Comparison of ENCODE assay signal across 1 cellular context in the genomic region with DNA sequence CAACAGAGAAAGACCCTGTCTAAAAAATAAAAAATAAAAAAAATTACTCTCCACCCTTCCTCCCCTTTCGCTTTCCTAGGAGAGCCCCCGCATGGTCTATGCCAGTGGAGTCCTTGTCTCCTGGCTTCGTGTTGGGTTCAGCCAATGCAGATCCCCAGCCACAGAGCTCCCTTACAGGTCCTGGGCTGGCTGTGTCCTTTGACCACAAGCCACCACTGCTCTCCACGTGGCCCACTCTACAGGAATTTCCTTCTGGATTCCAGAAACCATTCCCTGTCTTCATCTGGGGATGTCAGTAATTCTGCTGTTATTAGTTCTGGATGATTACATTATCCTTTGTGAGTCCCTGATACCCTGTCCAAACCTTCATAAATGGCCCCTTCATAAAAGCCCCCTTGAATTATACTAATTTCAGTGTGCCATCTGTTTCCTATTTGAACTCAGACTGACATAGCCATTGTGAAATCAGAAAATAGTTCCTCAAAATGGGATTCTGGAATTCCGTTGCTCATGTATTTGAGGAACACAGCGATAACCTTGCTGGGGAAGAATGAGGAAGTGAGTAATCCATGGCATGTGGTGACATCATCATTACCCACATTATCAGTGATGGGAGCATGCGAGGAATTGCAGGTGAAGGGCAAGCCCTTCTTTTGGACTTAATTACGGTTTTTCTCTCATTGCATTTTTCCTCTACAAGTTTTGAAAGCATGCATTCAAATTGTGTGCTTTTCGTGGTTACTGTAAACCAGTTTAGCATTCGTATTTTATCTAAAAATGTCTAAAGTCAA.
TF ChIP-seq lines count a peak whose summit lies in the region.
"Not testable (repeated sequence)": the region's sequence is repeated elsewhere in the genome, so short reads cannot be mapped to it uniquely, and the experiment has no call there.

No MANE protein-coding gene starts in this region.

TF ChIP-seq in K562, 482 proteins besides CTCF, POLR2A, EP300 and RAD21:
- TF ChIP-seq CEBPB (tag; IDR thresholded peaks at IDR 0.05): peak; percentile 49
- not testable (repeated sequence) for TF ChIP-seq ATF1 (CRISPR knock-in tag; IDR thresholded peaks at IDR 0.05); JUN (CRISPR knock-in tag; IDR thresholded peaks at IDR 0.05; ENCODE audit: borderline replicate concordance); CEBPG (CRISPR knock-in tag; IDR thresholded peaks at IDR 0.05); TEAD4 (CRISPR knock-in tag; IDR thresholded peaks at IDR 0.05; ENCODE audit: borderline replicate concordance)
- peak; percentile 64 for TF ChIP-seq ATF1 (tag; IDR thresholded peaks at IDR 0.05)
- peak; percentile 96 for TF ChIP-seq ATF7 (IDR thresholded peaks at IDR 0.05)
- peak; percentile 88 for TF ChIP-seq ZEB2 (IDR thresholded peaks at IDR 0.05)
- TF ChIP-seq TRIM24 (IDR thresholded peaks at IDR 0.05): peak; percentile 16 to 36; a peak in 1 of 4 replicates
- peak; percentile 64; the same call in 1 of the 2 replicates for TF ChIP-seq ARID1B (IDR thresholded peaks at IDR 0.05)
- TF ChIP-seq SOX6 (IDR thresholded peaks at IDR 0.05): peak; percentile 19; the same call in 1 of the 2 replicates
- TF ChIP-seq TEAD1 (CRISPR knock-in tag; IDR thresholded peaks at IDR 0.05): peak in 1 of 2 experiments; percentile 71; a peak in 1 of 4 replicates
- peak; percentile 68; the same call in 1 of the 2 replicates for TF ChIP-seq SMARCA4 (IDR thresholded peaks at IDR 0.05)
- peak; percentile 74; the same call in 1 of the 2 replicates for TF ChIP-seq JUNB (CRISPR knock-in tag; conservative IDR thresholded peaks at IDR 0.05)
- peak; percentile 43; the same call in 1 of the 2 replicates for TF ChIP-seq ESRRA (IDR thresholded peaks at IDR 0.05; ENCODE audit: borderline replicate concordance, low read depth)
- TF ChIP-seq JUN (IDR thresholded peaks at IDR 0.05; ENCODE audit: borderline replicate concordance, low read depth, low read length): 0 out of 2 replicates have a peak, but pooled peaks have one; percentile 26
- TF ChIP-seq SMARCE1 (IDR thresholded peaks at IDR 0.05): peak; percentile 71; the same call in 1 of the 2 replicates
- peak; percentile 92 for TF ChIP-seq FOSL1 (tag; conservative IDR thresholded peaks at IDR 0.05)
- peak; percentile 63; the same call in 1 of the 2 replicates for TF ChIP-seq TEAD2 (tag; IDR thresholded peaks at IDR 0.05)
- TF ChIP-seq, protein P1, sequence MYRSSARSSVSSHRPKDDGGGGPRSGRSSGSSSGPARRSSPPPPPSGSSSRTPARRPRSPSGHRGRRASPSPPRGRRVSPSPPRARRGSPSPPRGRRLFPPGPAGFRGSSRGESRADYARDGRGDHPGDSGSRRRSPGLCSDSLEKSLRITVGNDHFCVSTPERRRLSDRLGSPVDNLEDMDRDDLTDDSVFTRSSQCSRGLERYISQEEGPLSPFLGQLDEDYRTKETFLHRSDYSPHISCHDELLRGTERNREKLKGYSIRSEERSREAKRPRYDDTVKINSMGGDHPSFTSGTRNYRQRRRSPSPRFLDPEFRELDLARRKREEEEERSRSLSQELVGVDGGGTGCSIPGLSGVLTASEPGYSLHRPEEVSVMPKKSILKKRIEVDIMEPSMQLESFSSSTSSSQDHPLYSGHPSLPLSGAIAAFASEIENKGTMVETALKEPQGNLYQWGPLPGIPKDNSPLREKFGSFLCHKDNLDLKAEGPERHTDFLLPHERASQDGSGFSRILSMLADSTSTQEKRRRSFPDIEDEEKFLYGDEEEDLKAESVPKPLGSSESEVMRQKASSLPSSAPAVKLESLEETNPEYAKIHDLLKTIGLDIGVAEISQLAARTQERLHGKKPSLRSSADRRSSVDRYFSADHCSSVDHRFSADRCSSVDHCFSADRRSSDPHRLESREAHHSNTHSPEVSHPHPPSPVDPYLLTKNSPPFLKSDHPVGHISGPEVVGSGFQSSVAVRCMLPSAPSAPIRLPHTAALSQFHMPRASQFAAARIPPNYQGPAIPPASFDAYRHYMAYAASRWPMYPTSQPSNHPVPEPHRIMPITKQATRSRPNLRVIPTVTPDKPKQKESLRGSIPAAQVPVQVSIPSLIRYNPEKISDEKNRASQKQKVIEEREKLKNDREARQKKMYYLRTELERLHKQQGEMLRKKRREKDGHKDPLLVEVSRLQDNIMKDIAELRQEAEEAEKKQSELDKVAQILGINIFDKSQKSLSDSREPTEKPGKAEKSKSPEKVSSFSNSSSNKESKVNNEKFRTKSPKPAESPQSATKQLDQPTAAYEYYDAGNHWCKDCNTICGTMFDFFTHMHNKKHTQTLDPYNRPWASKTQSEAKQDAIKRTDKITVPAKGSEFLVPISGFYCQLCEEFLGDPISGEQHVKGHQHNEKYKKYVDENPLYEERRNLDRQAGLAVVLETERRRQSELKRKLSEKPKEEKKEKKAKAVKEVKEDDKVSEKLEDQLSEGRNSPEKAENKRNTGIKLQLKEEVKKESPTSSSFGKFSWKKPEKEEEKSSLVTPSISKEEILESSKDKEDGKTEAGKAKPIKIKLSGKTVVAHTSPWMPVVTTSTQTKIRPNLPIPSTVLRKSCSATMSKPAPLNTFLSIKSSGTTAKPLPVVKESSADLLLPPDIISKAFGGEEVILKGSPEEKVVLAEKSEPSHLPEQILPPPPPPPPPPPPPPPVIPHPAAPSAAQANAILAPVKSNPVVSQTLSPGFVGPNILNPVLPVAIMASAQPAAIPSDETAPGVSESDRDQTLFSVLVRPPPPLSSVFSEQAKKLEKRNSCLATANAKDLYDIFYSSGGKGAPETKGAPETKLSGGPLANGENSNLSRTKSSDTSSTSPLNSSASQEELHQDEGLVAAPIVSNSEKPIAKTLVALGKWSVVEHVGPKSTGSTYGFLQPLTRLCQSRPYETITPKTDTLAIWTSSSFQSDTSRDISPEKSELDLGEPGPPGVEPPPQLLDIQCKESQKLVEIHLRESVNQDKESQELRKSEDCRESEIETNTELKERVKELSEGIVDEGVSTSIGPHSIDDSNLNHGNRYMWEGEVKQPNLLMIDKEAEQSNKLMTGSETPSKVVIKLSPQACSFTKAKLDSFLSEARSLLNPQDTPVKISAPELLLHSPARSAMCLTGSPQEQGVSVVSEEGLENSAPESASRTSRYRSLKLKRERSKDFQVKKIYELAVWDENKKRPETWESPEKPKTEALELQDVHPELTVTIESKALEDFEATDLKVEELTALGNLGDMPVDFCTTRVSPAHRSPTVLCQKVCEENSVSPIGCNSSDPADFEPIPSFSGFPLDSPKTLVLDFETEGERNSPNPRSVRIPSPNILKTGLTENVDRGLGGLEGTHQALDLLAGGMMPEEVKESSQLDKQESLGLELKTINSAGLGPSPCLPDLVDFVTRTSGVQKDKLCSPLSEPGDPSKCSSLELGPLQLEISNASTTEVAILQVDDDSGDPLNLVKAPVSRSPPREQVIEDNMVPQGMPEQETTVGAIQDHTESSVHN (IDR thresholded peaks at IDR 0.05; ENCODE audit: borderline replicate concordance in 1 of 2, low read depth in 1 of 2): peak in 1 of 2 experiments; percentile 78; a peak in 2 of 4 replicates
- peak; percentile 53 for TF ChIP-seq JUND (IDR thresholded peaks at IDR 0.05; ENCODE audit: borderline replicate concordance, low read depth, low read length)
- peak; percentile 74; the same call in 1 of the 3 replicates for TF ChIP-seq JUND (tag; IDR thresholded peaks at IDR 0.05; ENCODE audit: borderline replicate concordance, low read depth, low read length)
- TF ChIP-seq, protein P2, sequence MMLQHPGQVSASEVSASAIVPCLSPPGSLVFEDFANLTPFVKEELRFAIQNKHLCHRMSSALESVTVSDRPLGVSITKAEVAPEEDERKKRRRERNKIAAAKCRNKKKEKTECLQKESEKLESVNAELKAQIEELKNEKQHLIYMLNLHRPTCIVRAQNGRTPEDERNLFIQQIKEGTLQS (IDR thresholded peaks at IDR 0.05): peak; percentile 98
- TF ChIP-seq, protein P2 (CRISPR knock-in tag; conservative IDR thresholded peaks at IDR 0.05): not testable (repeated sequence)
- TF ChIP-seq CEBPG (tag; conservative IDR thresholded peaks at IDR 0.05 in 1 of 2, IDR thresholded peaks at IDR 0.05 in 1 of 2): peak; percentile 23 to 65; a peak in 2 of 4 replicates
- TF ChIP-seq CTBP1 (IDR thresholded peaks at IDR 0.05; ENCODE audit: borderline replicate concordance): peak; percentile 95
- peak; percentile 44; the same call in 1 of the 2 replicates for TF ChIP-seq TEAD4 (IDR thresholded peaks at IDR 0.05; ENCODE audit: low read length)
